Comparison of ENCODE assay signal across 1 cellular context in the genomic region with DNA sequence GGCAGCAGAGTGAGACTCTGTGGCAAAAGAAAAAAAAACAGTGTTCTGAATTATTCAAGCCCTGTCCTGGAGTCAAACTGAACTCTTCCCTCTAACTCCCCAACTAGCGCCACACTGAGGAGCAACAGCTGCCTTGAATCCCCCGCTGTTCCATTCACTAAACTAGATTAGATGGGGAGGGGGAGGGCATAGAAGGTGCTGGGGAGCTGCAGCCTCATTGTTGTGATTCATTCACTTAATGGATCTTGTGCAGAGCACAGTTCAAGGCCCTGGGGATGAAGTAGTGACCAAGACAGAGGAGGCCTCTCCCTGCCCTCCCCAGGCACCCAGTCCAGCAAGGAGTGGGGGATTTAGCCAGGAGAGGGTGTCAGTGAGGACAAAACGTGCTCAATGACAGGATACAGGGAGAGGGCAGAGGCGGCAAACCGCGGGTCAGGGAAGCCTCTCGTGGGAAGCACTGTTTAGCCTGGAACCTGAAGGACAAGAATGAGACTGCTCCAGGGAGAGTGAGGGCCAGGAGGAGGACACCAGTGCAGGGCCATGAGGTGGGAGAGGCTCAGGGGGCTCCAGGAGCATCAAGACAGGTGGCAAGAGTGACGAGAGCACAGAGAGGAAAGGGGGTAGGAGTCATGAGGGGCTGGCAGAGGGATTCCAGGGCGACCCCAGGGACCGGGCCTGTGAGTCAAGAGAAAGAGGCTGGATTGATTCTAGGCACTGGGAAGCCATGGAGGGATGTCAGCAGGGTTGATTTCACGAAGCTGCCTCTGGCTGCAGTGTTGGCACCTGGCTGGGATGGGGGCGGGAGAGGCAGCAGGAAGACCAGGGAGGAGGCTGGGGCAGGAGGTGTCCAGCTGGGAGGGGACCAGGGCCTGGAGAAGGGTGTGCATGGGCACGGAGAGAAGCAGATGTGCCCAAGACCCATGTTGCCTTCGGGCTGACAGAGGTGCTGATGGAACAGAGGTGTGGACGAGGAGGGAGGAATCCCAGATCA.
TF ChIP-seq lines count a peak whose summit lies in the region.

No MANE protein-coding gene starts in this region.

TF ChIP-seq in HEK293, 187 proteins besides CTCF, POLR2A, EP300 and RAD21:
- TF ChIP-seq, protein P1, sequence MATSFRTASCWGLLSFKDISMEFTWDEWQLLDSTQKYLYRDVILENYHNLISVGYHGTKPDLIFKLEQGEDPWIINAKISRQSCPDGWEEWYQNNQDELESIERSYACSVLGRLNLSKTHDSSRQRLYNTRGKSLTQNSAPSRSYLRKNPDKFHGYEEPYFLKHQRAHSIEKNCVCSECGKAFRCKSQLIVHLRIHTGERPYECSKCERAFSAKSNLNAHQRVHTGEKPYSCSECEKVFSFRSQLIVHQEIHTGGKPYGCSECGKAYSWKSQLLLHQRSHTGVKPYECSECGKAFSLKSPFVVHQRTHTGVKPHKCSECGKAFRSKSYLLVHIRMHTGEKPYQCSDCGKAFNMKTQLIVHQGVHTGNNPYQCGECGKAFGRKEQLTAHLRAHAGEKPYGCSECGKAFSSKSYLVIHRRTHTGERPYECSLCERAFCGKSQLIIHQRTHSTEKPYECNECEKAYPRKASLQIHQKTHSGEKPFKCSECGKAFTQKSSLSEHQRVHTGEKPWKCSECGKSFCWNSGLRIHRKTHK (tag by site-specific recombination; IDR thresholded peaks at IDR 0.05) = no peak
- TF ChIP-seq ZIC2 (tag by site-specific recombination; IDR thresholded peaks at IDR 0.05) = peak; percentile 85
TF ChIP-seq in HEK293: peak in this region for 1.
